Comparison of ENCODE assay signal across 16 cellular contexts in the genomic region with DNA sequence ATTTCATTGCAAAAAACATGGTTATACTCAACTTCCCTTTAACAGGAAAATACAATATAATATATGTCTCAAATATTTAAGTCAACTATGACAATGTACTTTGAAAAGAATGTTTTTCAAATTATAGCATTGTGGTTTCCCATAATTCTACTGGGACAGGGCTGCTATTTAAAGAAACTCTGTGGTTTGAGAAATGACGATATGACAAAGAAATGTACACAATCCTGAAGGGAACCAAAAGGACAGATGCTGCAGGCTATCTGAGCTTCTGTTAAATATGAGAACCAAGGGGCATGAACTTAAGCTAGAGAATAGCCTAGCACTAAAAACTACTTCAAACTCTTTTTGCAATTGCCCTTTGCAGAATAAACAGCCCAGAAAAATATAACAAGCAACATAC.
DNase-seq lines count a peak whose midpoint lies in the region; ATAC-seq and TF ChIP-seq lines count a peak whose summit lies in the region.
"Had no signal": no experiment of that assay in that cellular context is flagged by ENCODE, and none has a peak within 500 bp of the region (broad histone marks: within the 10 kb centered on the region; RNA-seq: fewer than 3 reads in every experiment).

No MANE protein-coding gene starts in this region.

- no peak overlapping the region for H3K27ac ChIP-seq in BLaER1 treated with 17β-estradiol and CSF1 and Interleukin-3, amounts not matched to agents 10 nM and 100 nM
- no peak overlapping the region for H3K27ac ChIP-seq in endodermal cell (ENCODE audit: low read depth, low read length)
- H3K27ac ChIP-seq: body of pancreas, SK-N-MC had no signal

- no peaks in the 10 kb centered on the region for H3K27me3 Mint-ChIP-seq in endodermal cell (ENCODE audit: insufficient read depth)
- no peaks in the 10 kb centered on the region for H3K27me3 Mint-ChIP-seq in effector memory CD8-positive, alpha-beta T cell
- H3K27me3 Mint-ChIP-seq: stimulated activated naive CD8-positive, alpha-beta T cell treated with anti-CD3 and anti-CD28 coated beads, Interleukin-15, Interleukin-2, amounts not matched to agents 100 ng/mL and 50 ng/mL, for 24 hours had no signal

- TF ChIP-seq CTCF in endodermal cell (conservative IDR thresholded peaks at IDR 0.05) = no peak

- H3K36me3 Mint-ChIP-seq in endodermal cell (ENCODE audit: low read depth) = no peaks in the 10 kb centered on the region
- no peaks in the 10 kb centered on the region for H3K36me3 Mint-ChIP-seq in effector memory CD8-positive, alpha-beta T cell (ENCODE audit: insufficient read depth)
- H3K36me3 Mint-ChIP-seq: CD8-positive, alpha-beta memory T cell; WTC11 had no signal

- H4K20me1 ChIP-seq in BLaER1 treated with 17β-estradiol and CSF1 and Interleukin-3, amounts not matched to agents 10 nM and 100 nM = no peaks in the 10 kb centered on the region

- H3K9ac ChIP-seq in BLaER1 treated with 17β-estradiol and CSF1 and Interleukin-3, amounts not matched to agents 10 nM and 100 nM = no peak overlapping the region
- H3K9ac ChIP-seq in endodermal cell (ENCODE audit: extremely low read depth, low read length, poor library complexity, severe bottlenecking) = no peak overlapping the region

- no peak overlapping the region for H3K27ac Mint-ChIP-seq in endodermal cell
- no peak overlapping the region for H3K27ac Mint-ChIP-seq in effector memory CD8-positive, alpha-beta T cell
- H3K27ac Mint-ChIP-seq: CD8-positive, alpha-beta memory T cell; stimulated activated naive CD8-positive, alpha-beta T cell treated with anti-CD3 and anti-CD28 coated beads, Interleukin-15, Interleukin-2, amounts not matched to agents 100 ng/mL and 50 ng/mL, for 24 hours; WTC11 had no signal

- DNase-seq in M059J (ENCODE audit: low read depth) (peak; percentile 83), brain pericyte (ENCODE audit: low read depth, low spot score) (peak; percentile 55), myocyte (ENCODE audit: low read depth) (peak; percentile 82), LoVo (ENCODE audit: low spot score) (no peak), endodermal cell (no peak)
- DNase-seq in effector memory CD8-positive, alpha-beta T cell = no peak
- DNase-seq: activated T-cell treated with anti-CD3 and anti-CD28 coated beads, Interleukin-2, amount 50 U/mL, for 1 hour; body of pancreas; CD8-positive, alpha-beta memory T cell; NCI-H1417 treated with DMSO at 0.1 percent for 48 hours; NCI-H524 treated with DMSO at 0.1 percent for 48 hours had no signal

- H3K4me1 ChIP-seq in BLaER1 treated with 17β-estradiol and CSF1 and Interleukin-3, amounts not matched to agents 10 nM and 100 nM = peaks cover 4 to 19% (median 13%) of the 10 kb centered on the region in 10 experiments; a peak in 19 of 20 replicates
- H3K4me1 ChIP-seq in endodermal cell (ENCODE audit: control insufficient read depth, insufficient read depth, low read length) = no peaks in the 10 kb centered on the region
- H3K4me1 ChIP-seq: body of pancreas had no signal

- 0 out of 22 replicates have a peak, but pooled peaks cover 0 to 4% (median 0%) of the 10 kb centered on the region in 11 experiments for H3K9me3 ChIP-seq in BLaER1 treated with 17β-estradiol and CSF1 and Interleukin-3, amounts not matched to agents 10 nM and 100 nM (replicated peaks in 1 of 11)
- no peaks in the 10 kb centered on the region for H3K9me3 ChIP-seq in endodermal cell (ENCODE audit: control insufficient read depth, low read length)
- H3K9me3 ChIP-seq: body of pancreas had no signal

- no peak overlapping the region for H3K4me3 Mint-ChIP-seq in endodermal cell
- no peak overlapping the region for H3K4me3 Mint-ChIP-seq in effector memory CD8-positive, alpha-beta T cell
- H3K4me3 Mint-ChIP-seq: CD8-positive, alpha-beta memory T cell; stimulated activated naive CD8-positive, alpha-beta T cell treated with anti-CD3 and anti-CD28 coated beads, Interleukin-15, Interleukin-2, amounts not matched to agents 100 ng/mL and 50 ng/mL, for 24 hours; WTC11 had no signal

- H3K4me2 ChIP-seq in BLaER1 treated with 17β-estradiol and CSF1 and Interleukin-3, amounts not matched to agents 10 nM and 100 nM = peak overlapping the region; percentile 26 to 75 (median 47); a peak in 17 of 22 replicates

- no peaks in the 10 kb centered on the region for H3K36me3 ChIP-seq in BLaER1 treated with 17β-estradiol and CSF1 and Interleukin-3, amounts not matched to agents 10 nM and 100 nM
- no peaks in the 10 kb centered on the region for H3K36me3 ChIP-seq in endodermal cell (ENCODE audit: control insufficient read depth, insufficient read depth, low read length)

- no peaks in the 10 kb centered on the region for H3K4me1 Mint-ChIP-seq in endodermal cell
- no peaks in the 10 kb centered on the region for H3K4me1 Mint-ChIP-seq in effector memory CD8-positive, alpha-beta T cell (ENCODE audit: low read depth in 2 of 2)
- H3K4me1 Mint-ChIP-seq: CD8-positive, alpha-beta memory T cell had no signal

- WGBS in endodermal cell (ENCODE audit: insufficient coverage in 1 of 2, insufficient read length in 1 of 2), 2 experiments = 84 to 100% methylated on average over 1 of the region's 1 CpG

- no peaks in the 10 kb centered on the region for H3K27me3 ChIP-seq in BLaER1 treated with 17β-estradiol and CSF1 and Interleukin-3, amounts not matched to agents 10 nM and 100 nM
- H3K27me3 ChIP-seq in endodermal cell (ENCODE audit: control insufficient read depth, insufficient read depth, low read length, poor library complexity, severe bottlenecking) = no peaks in the 10 kb centered on the region
- H3K27me3 ChIP-seq: body of pancreas had no signal

- no peak for ATAC-seq in HG03025 (IDR thresholded peaks at IDR 0.05; ENCODE audit: low FRiP score, unreplicated experiment)
- no peak for ATAC-seq in effector memory CD8-positive, alpha-beta T cell (replicated peaks)
- ATAC-seq: body of pancreas, WTC11 had no signal

- H3K4me3 ChIP-seq in BLaER1 treated with 17β-estradiol and CSF1 and Interleukin-3, amounts not matched to agents 10 nM and 100 nM = no peak overlapping the region
- no peak overlapping the region for H3K4me3 ChIP-seq in endodermal cell (ENCODE audit: low read length)
- H3K4me3 ChIP-seq: body of pancreas, SK-N-MC had no signal

- H3K9me3 Mint-ChIP-seq in endodermal cell = no peaks in the 10 kb centered on the region
- H3K9me3 Mint-ChIP-seq in effector memory CD8-positive, alpha-beta T cell = peaks cover 7 to 10% of the 10 kb centered on the region in 2 donors

Comparison
In these comparisons a context has a peak if more than half of its experiments do, and no peak if none do; other contexts are left out.
1. DNase-seq: peak in M059J (single experiment), brain pericyte (single experiment) and myocyte (single experiment); none in LoVo (single experiment), endodermal cell (single experiment) and effector memory CD8-positive, alpha-beta T cell (0 of 3).